ENCODE assay signal across 1 cellular context in the genomic region with DNA sequence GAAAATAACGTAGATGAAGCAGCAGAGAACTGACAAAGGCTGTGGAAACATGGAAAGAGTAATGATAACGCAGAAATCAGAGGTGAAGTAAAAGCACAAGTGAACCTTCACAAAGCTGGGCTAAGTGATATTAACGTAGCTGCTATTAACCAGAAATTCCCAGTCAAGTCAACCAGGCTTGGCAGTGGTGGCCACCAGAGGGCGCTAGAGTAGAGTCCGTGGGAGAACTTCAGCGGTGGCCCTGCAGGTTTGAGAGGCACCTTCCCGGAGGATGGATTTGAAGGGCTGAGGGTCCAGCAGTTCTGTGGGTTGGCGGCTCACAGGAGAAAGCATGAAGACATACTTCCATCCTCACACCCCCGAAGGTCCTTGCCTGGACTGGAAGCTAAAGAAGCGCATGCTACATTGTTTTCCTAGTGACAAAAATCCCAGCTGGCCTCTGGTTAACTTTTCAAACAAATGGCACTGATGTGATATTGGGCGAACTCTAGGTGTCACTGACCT.
TF ChIP-seq lines count a peak whose summit lies in the region.

No MANE protein-coding gene starts in this region.

TF ChIP-seq in K562, 482 proteins besides CTCF, POLR2A, EP300 and RAD21 (continued from another document and continues in another):
- TF ChIP-seq, protein P1, sequence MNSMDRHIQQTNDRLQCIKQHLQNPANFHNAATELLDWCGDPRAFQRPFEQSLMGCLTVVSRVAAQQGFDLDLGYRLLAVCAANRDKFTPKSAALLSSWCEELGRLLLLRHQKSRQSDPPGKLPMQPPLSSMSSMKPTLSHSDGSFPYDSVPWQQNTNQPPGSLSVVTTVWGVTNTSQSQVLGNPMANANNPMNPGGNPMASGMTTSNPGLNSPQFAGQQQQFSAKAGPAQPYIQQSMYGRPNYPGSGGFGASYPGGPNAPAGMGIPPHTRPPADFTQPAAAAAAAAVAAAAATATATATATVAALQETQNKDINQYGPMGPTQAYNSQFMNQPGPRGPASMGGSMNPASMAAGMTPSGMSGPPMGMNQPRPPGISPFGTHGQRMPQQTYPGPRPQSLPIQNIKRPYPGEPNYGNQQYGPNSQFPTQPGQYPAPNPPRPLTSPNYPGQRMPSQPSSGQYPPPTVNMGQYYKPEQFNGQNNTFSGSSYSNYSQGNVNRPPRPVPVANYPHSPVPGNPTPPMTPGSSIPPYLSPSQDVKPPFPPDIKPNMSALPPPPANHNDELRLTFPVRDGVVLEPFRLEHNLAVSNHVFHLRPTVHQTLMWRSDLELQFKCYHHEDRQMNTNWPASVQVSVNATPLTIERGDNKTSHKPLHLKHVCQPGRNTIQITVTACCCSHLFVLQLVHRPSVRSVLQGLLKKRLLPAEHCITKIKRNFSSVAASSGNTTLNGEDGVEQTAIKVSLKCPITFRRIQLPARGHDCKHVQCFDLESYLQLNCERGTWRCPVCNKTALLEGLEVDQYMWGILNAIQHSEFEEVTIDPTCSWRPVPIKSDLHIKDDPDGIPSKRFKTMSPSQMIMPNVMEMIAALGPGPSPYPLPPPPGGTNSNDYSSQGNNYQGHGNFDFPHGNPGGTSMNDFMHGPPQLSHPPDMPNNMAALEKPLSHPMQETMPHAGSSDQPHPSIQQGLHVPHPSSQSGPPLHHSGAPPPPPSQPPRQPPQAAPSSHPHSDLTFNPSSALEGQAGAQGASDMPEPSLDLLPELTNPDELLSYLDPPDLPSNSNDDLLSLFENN (IDR thresholded peaks at IDR 0.05; ENCODE audit: low read depth in 2 of 2, low read length in 2 of 2): 0 out of 4 replicates have a peak, but pooled peaks of 1 of the 2 experiments have one; percentile 23
- TF ChIP-seq, protein P2, sequence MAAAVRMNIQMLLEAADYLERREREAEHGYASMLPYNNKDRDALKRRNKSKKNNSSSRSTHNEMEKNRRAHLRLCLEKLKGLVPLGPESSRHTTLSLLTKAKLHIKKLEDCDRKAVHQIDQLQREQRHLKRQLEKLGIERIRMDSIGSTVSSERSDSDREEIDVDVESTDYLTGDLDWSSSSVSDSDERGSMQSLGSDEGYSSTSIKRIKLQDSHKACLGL (CRISPR knock-in tag; IDR thresholded peaks at IDR 0.05; ENCODE audit: borderline replicate concordance, poor library complexity, severe bottlenecking): no peak
- TF ChIP-seq HDAC1 (IDR thresholded peaks at IDR 0.05) (peak in 1 of 2 experiments; percentile 22; a peak in 1 of 4 replicates), STAT5A (IDR thresholded peaks at IDR 0.05; ENCODE audit: borderline replicate concordance, low read length) (no peak), CTBP1 (IDR thresholded peaks at IDR 0.05; ENCODE audit: borderline replicate concordance) (peak; percentile 75), JUND (IDR thresholded peaks at IDR 0.05; ENCODE audit: borderline replicate concordance, low read depth, low read length) (0 out of 2 replicates have a peak, but pooled peaks have one; percentile 47), JUND (tag; IDR thresholded peaks at IDR 0.05; ENCODE audit: borderline replicate concordance, low read depth, low read length) (peak; percentile 9; the same call in 2 of the 3 replicates), ARNT (IDR thresholded peaks at IDR 0.05) (0 out of 4 replicates have a peak, but pooled peaks of 1 of the 2 experiments have one; percentile 67), TOE1 (IDR thresholded peaks at IDR 0.05; ENCODE audit: borderline replicate concordance) (0 out of 2 replicates have a peak, but pooled peaks have one; percentile 3), TOE1 (CRISPR knock-in tag; IDR thresholded peaks at IDR 0.05; ENCODE audit: borderline replicate concordance, low read depth) (no peak), ARHGAP35 (IDR thresholded peaks at IDR 0.05; ENCODE audit: partially characterized antibody) (peak; percentile 7), ZEB2 (IDR thresholded peaks at IDR 0.05) (peak; percentile 54; the same call in 1 of the 2 replicates), ZFP36 (IDR thresholded peaks at IDR 0.05; ENCODE audit: low read depth, low read length, partially characterized antibody) (no peak), MAZ (CRISPR knock-in tag; conservative IDR thresholded peaks at IDR 0.05 in 1 of 2, IDR thresholded peaks at IDR 0.05 in 1 of 2) (peak in 1 of 2 experiments; percentile 58; a peak in 1 of 4 replicates), BHLHE40 (IDR thresholded peaks at IDR 0.05; ENCODE audit: low read length) (0 out of 2 replicates have a peak, but pooled peaks have one; percentile 41), ZNF24 (IDR thresholded peaks at IDR 0.05) (peak; percentile 70; the same call in 1 of the 2 replicates), TRIM28 (IDR thresholded peaks at IDR 0.05) (no peak), HDAC8 (tag; IDR thresholded peaks at IDR 0.05) (no peak), MEF2D (tag; conservative IDR thresholded peaks at IDR 0.05; ENCODE audit: low read depth) (no peak), MYC (IDR thresholded peaks at IDR 0.05; ENCODE audit: low read depth, low read length) (0 out of 2 replicates have a peak, but pooled peaks have one; percentile 29), MYC (CRISPR knock-in tag; IDR thresholded peaks at IDR 0.05; ENCODE audit: borderline replicate concordance, low read depth) (no peak), BRD9 (IDR thresholded peaks at IDR 0.05; ENCODE audit: low read depth, partially characterized antibody) (peak; percentile 39), CREBBP (IDR thresholded peaks at IDR 0.05; ENCODE audit: low read depth, low read length) (no peak), POLR2H (tag; IDR thresholded peaks at IDR 0.05; ENCODE audit: low read depth) (no peak), MCM2 (IDR thresholded peaks at IDR 0.05; ENCODE audit: low read depth) (no peak), CEBPG (CRISPR knock-in tag; IDR thresholded peaks at IDR 0.05) (no peak), CEBPG (tag; conservative IDR thresholded peaks at IDR 0.05 in 1 of 2, IDR thresholded peaks at IDR 0.05 in 1 of 2) (no peak), NBN (IDR thresholded peaks at IDR 0.05; ENCODE audit: low read depth) (peak; percentile 36; the same call in 1 of the 2 replicates), ARID1B (IDR thresholded peaks at IDR 0.05) (0 out of 2 replicates have a peak, but pooled peaks have one; percentile 24), KLF6 (CRISPR knock-in tag; IDR thresholded peaks at IDR 0.05; ENCODE audit: borderline replicate concordance) (no peak), TBL1XR1 (IDR thresholded peaks at IDR 0.05; ENCODE audit: low read length in 2 of 2) (peak; percentile 46 to 56; a peak in 1 of 4 replicates), ZKSCAN1 (IDR thresholded peaks at IDR 0.05; ENCODE audit: low read depth, low read length) (0 out of 2 replicates have a peak, but pooled peaks have one; percentile 61), MYNN (IDR thresholded peaks at IDR 0.05) (peak; percentile 54; the same call in 1 of the 2 replicates), MYNN (CRISPR knock-in tag; IDR thresholded peaks at IDR 0.05) (no peak), KLF16 (IDR thresholded peaks at IDR 0.05) (peak; percentile 27; the same call in 1 of the 2 replicates), HNRNPLL (IDR thresholded peaks at IDR 0.05; ENCODE audit: low read depth, low read length, poor library complexity, severe bottlenecking) (peak; percentile 20), SP1 (CRISPR knock-in tag; IDR thresholded peaks at IDR 0.05) (peak; percentile 52; the same call in 1 of the 2 replicates), CBX3 (IDR thresholded peaks at IDR 0.05; ENCODE audit: borderline replicate concordance in 1 of 2, low read length in 2 of 2) (peak in 1 of 2 experiments; percentile 39; a peak in 1 of 3 replicates), ZNF12 (CRISPR knock-in tag; IDR thresholded peaks at IDR 0.05) (no peak)
- TF ChIP-seq, protein P3, sequence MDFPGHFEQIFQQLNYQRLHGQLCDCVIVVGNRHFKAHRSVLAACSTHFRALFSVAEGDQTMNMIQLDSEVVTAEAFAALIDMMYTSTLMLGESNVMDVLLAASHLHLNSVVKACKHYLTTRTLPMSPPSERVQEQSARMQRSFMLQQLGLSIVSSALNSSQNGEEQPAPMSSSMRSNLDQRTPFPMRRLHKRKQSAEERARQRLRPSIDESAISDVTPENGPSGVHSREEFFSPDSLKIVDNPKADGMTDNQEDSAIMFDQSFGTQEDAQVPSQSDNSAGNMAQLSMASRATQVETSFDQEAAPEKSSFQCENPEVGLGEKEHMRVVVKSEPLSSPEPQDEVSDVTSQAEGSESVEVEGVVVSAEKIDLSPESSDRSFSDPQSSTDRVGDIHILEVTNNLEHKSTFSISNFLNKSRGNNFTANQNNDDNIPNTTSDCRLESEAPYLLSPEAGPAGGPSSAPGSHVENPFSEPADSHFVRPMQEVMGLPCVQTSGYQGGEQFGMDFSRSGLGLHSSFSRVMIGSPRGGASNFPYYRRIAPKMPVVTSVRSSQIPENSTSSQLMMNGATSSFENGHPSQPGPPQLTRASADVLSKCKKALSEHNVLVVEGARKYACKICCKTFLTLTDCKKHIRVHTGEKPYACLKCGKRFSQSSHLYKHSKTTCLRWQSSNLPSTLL (IDR thresholded peaks at IDR 0.05): no peak
- TF ChIP-seq, protein P4, sequence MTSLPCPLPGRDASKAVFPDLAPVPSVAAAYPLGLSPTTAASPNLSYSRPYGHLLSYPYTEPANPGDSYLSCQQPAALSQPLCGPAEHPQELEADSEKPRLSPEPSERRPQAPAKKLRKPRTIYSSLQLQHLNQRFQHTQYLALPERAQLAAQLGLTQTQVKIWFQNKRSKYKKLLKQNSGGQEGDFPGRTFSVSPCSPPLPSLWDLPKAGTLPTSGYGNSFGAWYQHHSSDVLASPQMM (CRISPR knock-in tag; IDR thresholded peaks at IDR 0.05): no peak
- TF ChIP-seq, protein P5, sequence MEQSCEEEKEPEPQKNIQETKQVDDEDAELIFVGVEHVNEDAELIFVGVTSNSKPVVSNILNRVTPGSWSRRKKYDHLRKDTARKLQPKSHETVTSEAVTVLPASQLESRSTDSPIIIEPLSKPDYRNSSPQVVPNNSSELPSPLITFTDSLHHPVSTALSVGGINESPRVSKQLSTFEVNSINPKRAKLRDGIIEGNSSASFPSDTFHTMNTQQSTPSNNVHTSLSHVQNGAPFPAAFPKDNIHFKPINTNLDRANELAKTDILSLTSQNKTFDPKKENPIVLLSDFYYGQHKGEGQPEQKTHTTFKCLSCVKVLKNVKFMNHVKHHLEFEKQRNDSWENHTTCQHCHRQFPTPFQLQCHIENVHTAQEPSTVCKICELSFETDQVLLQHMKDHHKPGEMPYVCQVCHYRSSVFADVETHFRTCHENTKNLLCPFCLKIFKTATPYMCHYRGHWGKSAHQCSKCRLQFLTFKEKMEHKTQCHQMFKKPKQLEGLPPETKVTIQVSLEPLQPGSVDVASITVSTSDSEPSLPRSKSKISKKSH (CRISPR knock-in tag; IDR thresholded peaks at IDR 0.05): no peak
- TF ChIP-seq, protein P6, sequence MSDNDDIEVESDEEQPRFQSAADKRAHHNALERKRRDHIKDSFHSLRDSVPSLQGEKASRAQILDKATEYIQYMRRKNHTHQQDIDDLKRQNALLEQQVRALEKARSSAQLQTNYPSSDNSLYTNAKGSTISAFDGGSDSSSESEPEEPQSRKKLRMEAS (CRISPR knock-in tag; IDR thresholded peaks at IDR 0.05): no peak
- TF ChIP-seq, protein P7, sequence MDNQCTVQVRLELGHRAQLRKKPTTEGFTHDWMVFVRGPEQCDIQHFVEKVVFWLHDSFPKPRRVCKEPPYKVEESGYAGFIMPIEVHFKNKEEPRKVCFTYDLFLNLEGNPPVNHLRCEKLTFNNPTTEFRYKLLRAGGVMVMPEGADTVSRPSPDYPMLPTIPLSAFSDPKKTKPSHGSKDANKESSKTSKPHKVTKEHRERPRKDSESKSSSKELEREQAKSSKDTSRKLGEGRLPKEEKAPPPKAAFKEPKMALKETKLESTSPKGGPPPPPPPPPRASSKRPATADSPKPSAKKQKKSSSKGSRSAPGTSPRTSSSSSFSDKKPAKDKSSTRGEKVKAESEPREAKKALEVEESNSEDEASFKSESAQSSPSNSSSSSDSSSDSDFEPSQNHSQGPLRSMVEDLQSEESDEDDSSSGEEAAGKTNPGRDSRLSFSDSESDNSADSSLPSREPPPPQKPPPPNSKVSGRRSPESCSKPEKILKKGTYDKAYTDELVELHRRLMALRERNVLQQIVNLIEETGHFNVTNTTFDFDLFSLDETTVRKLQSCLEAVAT (IDR thresholded peaks at IDR 0.05): peak in 1 of 2 experiments; percentile 28; a peak in 1 of 4 replicates
- TF ChIP-seq, protein P8, sequence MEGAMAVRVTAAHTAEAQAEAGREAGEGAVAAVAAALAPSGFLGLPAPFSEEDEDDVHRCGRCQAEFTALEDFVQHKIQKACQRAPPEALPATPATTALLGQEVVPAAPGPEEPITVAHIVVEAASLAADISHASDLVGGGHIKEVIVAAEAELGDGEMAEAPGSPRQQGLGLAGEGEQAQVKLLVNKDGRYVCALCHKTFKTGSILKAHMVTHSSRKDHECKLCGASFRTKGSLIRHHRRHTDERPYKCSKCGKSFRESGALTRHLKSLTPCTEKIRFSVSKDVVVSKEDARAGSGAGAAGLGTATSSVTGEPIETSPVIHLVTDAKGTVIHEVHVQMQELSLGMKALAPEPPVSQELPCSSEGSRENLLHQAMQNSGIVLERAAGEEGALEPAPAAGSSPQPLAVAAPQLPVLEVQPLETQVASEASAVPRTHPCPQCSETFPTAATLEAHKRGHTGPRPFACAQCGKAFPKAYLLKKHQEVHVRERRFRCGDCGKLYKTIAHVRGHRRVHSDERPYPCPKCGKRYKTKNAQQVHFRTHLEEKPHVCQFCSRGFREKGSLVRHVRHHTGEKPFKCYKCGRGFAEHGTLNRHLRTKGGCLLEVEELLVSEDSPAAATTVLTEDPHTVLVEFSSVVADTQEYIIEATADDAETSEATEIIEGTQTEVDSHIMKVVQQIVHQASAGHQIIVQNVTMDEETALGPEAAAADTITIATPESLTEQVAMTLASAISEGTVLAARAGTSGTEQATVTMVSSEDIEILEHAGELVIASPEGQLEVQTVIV (CRISPR knock-in tag; IDR thresholded peaks at IDR 0.05; ENCODE audit: borderline replicate concordance): no peak
- TF ChIP-seq, protein P9, sequence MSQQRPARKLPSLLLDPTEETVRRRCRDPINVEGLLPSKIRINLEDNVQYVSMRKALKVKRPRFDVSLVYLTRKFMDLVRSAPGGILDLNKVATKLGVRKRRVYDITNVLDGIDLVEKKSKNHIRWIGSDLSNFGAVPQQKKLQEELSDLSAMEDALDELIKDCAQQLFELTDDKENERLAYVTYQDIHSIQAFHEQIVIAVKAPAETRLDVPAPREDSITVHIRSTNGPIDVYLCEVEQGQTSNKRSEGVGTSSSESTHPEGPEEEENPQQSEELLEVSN (IDR thresholded peaks at IDR 0.05; ENCODE audit: borderline replicate concordance in 1 of 2, extremely low read depth in 1 of 2, insufficient read depth in 1 of 2, insufficient read length in 1 of 2, low read depth in 1 of 2, low read length in 1 of 2, poor library complexity in 1 of 2, severe bottlenecking in 1 of 2): no peak
- TF ChIP-seq, protein P10, sequence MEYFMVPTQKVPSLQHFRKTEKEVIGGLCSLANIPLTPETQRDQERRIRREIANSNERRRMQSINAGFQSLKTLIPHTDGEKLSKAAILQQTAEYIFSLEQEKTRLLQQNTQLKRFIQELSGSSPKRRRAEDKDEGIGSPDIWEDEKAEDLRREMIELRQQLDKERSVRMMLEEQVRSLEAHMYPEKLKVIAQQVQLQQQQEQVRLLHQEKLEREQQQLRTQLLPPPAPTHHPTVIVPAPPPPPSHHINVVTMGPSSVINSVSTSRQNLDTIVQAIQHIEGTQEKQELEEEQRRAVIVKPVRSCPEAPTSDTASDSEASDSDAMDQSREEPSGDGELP (CRISPR knock-in tag; IDR thresholded peaks at IDR 0.05; ENCODE audit: borderline replicate concordance): peak; percentile 50; the same call in 1 of the 2 replicates
- TF ChIP-seq, protein P11, sequence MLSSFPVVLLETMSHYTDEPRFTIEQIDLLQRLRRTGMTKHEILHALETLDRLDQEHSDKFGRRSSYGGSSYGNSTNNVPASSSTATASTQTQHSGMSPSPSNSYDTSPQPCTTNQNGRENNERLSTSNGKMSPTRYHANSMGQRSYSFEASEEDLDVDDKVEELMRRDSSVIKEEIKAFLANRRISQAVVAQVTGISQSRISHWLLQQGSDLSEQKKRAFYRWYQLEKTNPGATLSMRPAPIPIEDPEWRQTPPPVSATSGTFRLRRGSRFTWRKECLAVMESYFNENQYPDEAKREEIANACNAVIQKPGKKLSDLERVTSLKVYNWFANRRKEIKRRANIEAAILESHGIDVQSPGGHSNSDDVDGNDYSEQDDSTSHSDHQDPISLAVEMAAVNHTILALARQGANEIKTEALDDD (IDR thresholded peaks at IDR 0.05): peak; percentile 94
